16 cellular contexts compared by ENCODE assay signal in the genomic region with DNA sequence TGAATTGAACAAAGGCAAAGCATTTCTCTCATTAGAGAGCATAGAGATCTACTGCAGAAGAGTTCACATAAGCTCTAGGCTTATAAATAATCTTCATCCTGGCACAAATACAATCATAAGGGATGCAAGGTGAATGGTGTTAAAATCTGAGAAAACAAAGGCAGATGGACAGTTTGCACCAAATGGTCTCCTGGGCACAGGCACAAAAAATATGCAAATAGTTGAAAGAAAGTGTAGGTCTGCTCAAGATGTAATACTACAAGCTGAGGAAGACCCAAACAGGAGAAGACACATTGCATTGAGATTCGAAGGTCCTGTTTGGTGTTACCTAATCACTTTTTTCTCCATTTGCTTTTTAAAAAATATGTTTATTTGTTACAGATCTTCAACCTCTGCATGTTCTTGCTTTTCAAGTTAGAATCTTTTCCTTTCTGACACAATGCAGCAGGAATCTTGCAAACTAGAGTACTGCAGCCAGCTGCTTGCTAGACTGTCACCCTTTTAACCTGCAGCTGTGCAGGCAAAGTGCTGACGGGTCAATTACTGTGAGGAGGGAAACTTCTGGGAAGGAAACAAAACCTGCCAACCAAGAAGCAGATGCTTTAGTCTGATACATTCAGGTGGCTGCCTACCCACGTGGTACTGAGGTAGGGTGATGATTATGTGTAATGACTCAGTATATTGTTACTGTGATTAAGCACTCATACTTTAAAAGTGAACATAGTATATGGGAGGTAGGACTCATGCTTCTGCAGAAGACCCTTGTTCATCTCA.
DNase-seq lines count a peak whose midpoint lies in the region; ATAC-seq and TF ChIP-seq lines count a peak whose summit lies in the region.
"Had no signal": no experiment of that assay in that cellular context is flagged by ENCODE, and none has a peak within 500 bp of the region (broad histone marks: within the 10 kb centered on the region; RNA-seq: fewer than 3 reads in every experiment).

No MANE protein-coding gene starts in this region.

- H3K27ac ChIP-seq in IMR-90 (ENCODE audit: insufficient read depth, low read length) (no peak overlapping the region), heart right ventricle (no peak overlapping the region)
- no peak overlapping the region for H3K27ac ChIP-seq in CD4-positive, alpha-beta T cell (ENCODE audit: low read depth, low read length)
- H3K27ac ChIP-seq: adrenal gland, tibial nerve had no signal

- H3K27ac Mint-ChIP-seq in CD4-positive, alpha-beta T cell, result no peak overlapping the region
- H3K27ac Mint-ChIP-seq: activated T-cell treated with anti-CD3 and anti-CD28 coated beads, Interleukin-2, amount 50 U/mL, for 24 hours; memory B cell had no signal

- H2AK5ac ChIP-seq in IMR-90 (ENCODE audit: low read depth, low read length), result no peak overlapping the region

- peaks cover 20% of the 10 kb centered on the region for H3K9me3 Mint-ChIP-seq in CD4-positive, alpha-beta T cell

- H3K23ac ChIP-seq in IMR-90 (ENCODE audit: low read depth, low read length), result no peak overlapping the region

- no peak overlapping the region for H2BK5ac ChIP-seq in IMR-90 (ENCODE audit: low read depth, low read length, poor library complexity, severe bottlenecking)

- no peaks in the 10 kb centered on the region for H4K20me1 ChIP-seq in IMR-90 (ENCODE audit: insufficient read depth, low read length)

- no TSS peak for BruUV-seq in IMR-90 (replicated peaks; lab: Mats Ljungman, UMichigan)

- no peak overlapping the region for H2AK9ac ChIP-seq in IMR-90 (replicated peaks; ENCODE audit: low read depth, low read length, poor library complexity)

- no peaks in the 10 kb centered on the region for H3K4me1 Mint-ChIP-seq in CD4-positive, alpha-beta T cell (ENCODE audit: low read depth)
- H3K4me1 Mint-ChIP-seq: memory B cell had no signal

- TF ChIP-seq POLR2A in IMR-90 (IDR thresholded peaks at IDR 0.05; ENCODE audit: low read depth, low read length), result no peak

- H3K36me3 Mint-ChIP-seq in CD4-positive, alpha-beta T cell (ENCODE audit: low read depth), result no peaks in the 10 kb centered on the region
- H3K36me3 Mint-ChIP-seq: memory B cell had no signal

- H2BK20ac ChIP-seq in IMR-90 (ENCODE audit: low read depth, low read length), result no peak overlapping the region

- no peaks in the 10 kb centered on the region for H3K9me1 ChIP-seq in IMR-90 (ENCODE audit: insufficient read depth, low read length)

- H3K4me2 ChIP-seq in IMR-90 (ENCODE audit: low read depth, low read length), result no peak overlapping the region

- H3K4me3 ChIP-seq in IMR-90 (ENCODE audit: insufficient read depth, low read depth, low read length), result no peak overlapping the region
- no peak overlapping the region for H3K4me3 ChIP-seq in heart right ventricle
- H3K4me3 ChIP-seq: adrenal gland, tibial nerve had no signal

- no peak overlapping the region for H3K56ac ChIP-seq in IMR-90 (ENCODE audit: extremely low read depth, insufficient read depth, low read length)

- H3K27me3 ChIP-seq in IMR-90 (ENCODE audit: control insufficient read depth, insufficient read depth, low read length), result no peaks in the 10 kb centered on the region
- H3K27me3 ChIP-seq in heart right ventricle, result no peaks in the 10 kb centered on the region
- no peaks in the 10 kb centered on the region for H3K27me3 ChIP-seq in CD4-positive, alpha-beta T cell (ENCODE audit: control insufficient read depth, insufficient read depth, low read length)
- H3K27me3 ChIP-seq: adrenal gland, tibial nerve had no signal

- no peak for TF ChIP-seq CTCF in IMR-90 (conservative IDR thresholded peaks at IDR 0.05; ENCODE audit: low read depth, low read length)
- no peak for TF ChIP-seq CTCF in heart right ventricle (IDR thresholded peaks at IDR 0.05)
- no peak for TF ChIP-seq CTCF in CD4-positive, alpha-beta T cell (IDR thresholded peaks at IDR 0.05)

- H2BK120ac ChIP-seq in IMR-90 (ENCODE audit: low read depth, low read length), result no peak overlapping the region

- no peak overlapping the region for H3K18ac ChIP-seq in IMR-90 (ENCODE audit: low read depth, low read length)

- ATAC-seq in IMR-90 (ENCODE audit: low read depth) (peak; percentile 42; the same call in 1 of the 2 replicates), heart right ventricle (no peak), GM21528 (IDR thresholded peaks at IDR 0.05; ENCODE audit: low FRiP score, unreplicated experiment) (no peak)
- ATAC-seq in CD4-positive, alpha-beta T cell (ENCODE audit: poor library complexity), result no peak

- H4K5ac ChIP-seq in IMR-90 (ENCODE audit: low read depth, low read length), result no peak overlapping the region

- intact Hi-C loops in IMR-90 (cut with micrococcal nuclease) (no loop called here), heart right ventricle (cut with DNase I) (no loop called here)
- intact Hi-C loops in CD4-positive, alpha-beta T cell (cut with DNase I, micrococcal nuclease), result no loop called here

- H3K4me1 ChIP-seq in IMR-90 (ENCODE audit: control insufficient read depth, insufficient read depth, low read length), result no peaks in the 10 kb centered on the region
- H3K4me1 ChIP-seq in heart right ventricle, result no peaks in the 10 kb centered on the region
- H3K4me1 ChIP-seq: adrenal gland, tibial nerve had no signal

- H4K8ac ChIP-seq in IMR-90 (ENCODE audit: low read depth in 2 of 2, low read length in 2 of 2), result no peak overlapping the region

- no peaks in the 10 kb centered on the region for H3K36me3 ChIP-seq in IMR-90 (ENCODE audit: control insufficient read depth, insufficient read depth, low read length)
- no peaks in the 10 kb centered on the region for H3K36me3 ChIP-seq in heart right ventricle
- H3K36me3 ChIP-seq: adrenal gland, tibial nerve had no signal

- peak; percentile 3 for DNase-seq in AG08396 (ENCODE audit: low spot score)
- peak; percentile 10 for DNase-seq in IMR-90
- DNase-seq in astrocyte of the hippocampus (ENCODE audit: low read depth, low spot score), result peak; percentile 8
- DNase-seq in islet precursor cell, result peak; percentile 54
- no peak for DNase-seq in SW480 (ENCODE audit: low spot score)
- no peak for DNase-seq in heart right ventricle
- DNase-seq in CD4-positive, alpha-beta T cell, result no peak
- DNase-seq: activated CD4-positive, alpha-beta T cell treated with anti-CD3 and anti-CD28 coated beads for 48 hours; activated T-cell treated with anti-CD3 and anti-CD28 coated beads, Interleukin-2, amount 50 U/mL, for 24 hours; adrenal gland; dermis blood vessel endothelial cell; EL; stimulated activated CD4-positive, alpha-beta T cell treated with anti-CD3 and anti-CD28 coated beads, Interleukin-15, amount 100 ng/mL, for 24 hours had no signal

- no peak for TF ChIP-seq RAD21 in IMR-90 (IDR thresholded peaks at IDR 0.05; ENCODE audit: low read length)

- no peak overlapping the region for H3K4me3 Mint-ChIP-seq in CD4-positive, alpha-beta T cell
- H3K4me3 Mint-ChIP-seq: activated T-cell treated with anti-CD3 and anti-CD28 coated beads, Interleukin-2, amount 50 U/mL, for 24 hours; memory B cell had no signal

- H3K9me3 ChIP-seq in IMR-90 (ENCODE audit: control insufficient read depth, insufficient read depth, low read length) (no peaks in the 10 kb centered on the region), heart right ventricle (peaks cover 0 to 23% (median 0%) of the 10 kb centered on the region in 11 donors)
- H3K9me3 ChIP-seq in CD4-positive, alpha-beta T cell (ENCODE audit: control insufficient read depth, low read length), result peaks cover 6% of the 10 kb centered on the region
- H3K9me3 ChIP-seq: adrenal gland had no signal

- POLR2A ChIA-PET in IMR-90 (lab: Charles Lee; ENCODE audit: unreplicated experiment), result no interaction called here
- POLR2A ChIA-PET in CD4-positive, alpha-beta T cell (lab: Charles Lee), result no interaction called here

- CTCF ChIA-PET in IMR-90 (lab: Yijun Ruan, JAX), result interaction anchor here (0.7 to 0.9 kb wide), 2 partner anchors 52 to 498 kb away, joined by 3 to 5 read pairs; no protein-coding TSS in a partner anchor
- CTCF ChIA-PET in CD4-positive, alpha-beta T cell (lab: Charles Lee), result no interaction called here

- H3K9ac ChIP-seq in IMR-90 (ENCODE audit: low read depth, low read length), result no peak overlapping the region

- in situ Hi-C loops in IMR-90 (cut with MboI; ENCODE audit: low sequenced_read_pairs), result no loop called here

- WGBS in IMR-90 (ENCODE audit: extremely low coverage in 2 of 2, insufficient read length in 1 of 2), 2 experiments, result no CpG with 5 or more reads among the region's 3 CpGs
- WGBS in heart right ventricle, 2 donors, result 35 to 37% methylated on average over 3 of the region's 3 CpGs

- no peak overlapping the region for H4K91ac ChIP-seq in IMR-90 (ENCODE audit: insufficient read depth, low read depth, low read length)

- no peaks in the 10 kb centered on the region for H3K27me3 Mint-ChIP-seq in CD4-positive, alpha-beta T cell
- H3K27me3 Mint-ChIP-seq: activated T-cell treated with anti-CD3 and anti-CD28 coated beads, Interleukin-2, amount 50 U/mL, for 24 hours; memory B cell had no signal

- no peaks in the 10 kb centered on the region for H3K79me1 ChIP-seq in IMR-90 (ENCODE audit: low read depth in 1 of 2, low read length in 2 of 2)

- no peak overlapping the region for H2BK15ac ChIP-seq in IMR-90 (ENCODE audit: low read depth, low read length)

- no peak overlapping the region for H2AFZ ChIP-seq in IMR-90 (replicated peaks; ENCODE audit: low read length, poor library complexity)

- no peak overlapping the region for H3K14ac ChIP-seq in IMR-90 (replicated peaks; ENCODE audit: low read depth, low read length)

- dilution Hi-C loops in IMR-90 (cut with HindIII; ENCODE audit: low sequenced_read_pairs, unreplicated experiment), result no loop called here

- H3K4ac ChIP-seq in IMR-90 (ENCODE audit: low read depth, low read length), result no peak overlapping the region

TF ChIP-seq in IMR-90, 13 proteins besides CTCF, POLR2A, EP300 and RAD21:
- TF ChIP-seq MAFK (IDR thresholded peaks at IDR 0.05; ENCODE audit: low read depth, low read length) (0 out of 2 replicates have a peak, but pooled peaks have one; percentile 20), SMC3 (IDR thresholded peaks at IDR 0.05; ENCODE audit: low read depth, low read length) (no peak), CEBPB (IDR thresholded peaks at IDR 0.05; ENCODE audit: low read depth, low read length) (no peak), FOS (IDR thresholded peaks at IDR 0.05; ENCODE audit: low read depth, low read length) (no peak), BHLHE40 (IDR thresholded peaks at IDR 0.05; ENCODE audit: low read depth, low read length) (no peak), MXI1 (IDR thresholded peaks at IDR 0.05; ENCODE audit: borderline replicate concordance, low read depth, low read length) (no peak)
- TF ChIP-seq, protein P1, sequence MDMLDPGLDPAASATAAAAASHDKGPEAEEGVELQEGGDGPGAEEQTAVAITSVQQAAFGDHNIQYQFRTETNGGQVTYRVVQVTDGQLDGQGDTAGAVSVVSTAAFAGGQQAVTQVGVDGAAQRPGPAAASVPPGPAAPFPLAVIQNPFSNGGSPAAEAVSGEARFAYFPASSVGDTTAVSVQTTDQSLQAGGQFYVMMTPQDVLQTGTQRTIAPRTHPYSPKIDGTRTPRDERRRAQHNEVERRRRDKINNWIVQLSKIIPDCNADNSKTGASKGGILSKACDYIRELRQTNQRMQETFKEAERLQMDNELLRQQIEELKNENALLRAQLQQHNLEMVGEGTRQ (IDR thresholded peaks at IDR 0.05; ENCODE audit: low read depth, low read length), result no peak

Comparison
In these comparisons a context has a peak if more than half of its experiments do, and no peak if none do; other contexts are left out.
1. DNase-seq: peak in AG08396 (single experiment), IMR-90 (single experiment), astrocyte of the hippocampus (single experiment) and islet precursor cell (single experiment); none in SW480 (single experiment), heart right ventricle (0 of 2) and CD4-positive, alpha-beta T cell (0 of 10).